In the genomic region with DNA sequence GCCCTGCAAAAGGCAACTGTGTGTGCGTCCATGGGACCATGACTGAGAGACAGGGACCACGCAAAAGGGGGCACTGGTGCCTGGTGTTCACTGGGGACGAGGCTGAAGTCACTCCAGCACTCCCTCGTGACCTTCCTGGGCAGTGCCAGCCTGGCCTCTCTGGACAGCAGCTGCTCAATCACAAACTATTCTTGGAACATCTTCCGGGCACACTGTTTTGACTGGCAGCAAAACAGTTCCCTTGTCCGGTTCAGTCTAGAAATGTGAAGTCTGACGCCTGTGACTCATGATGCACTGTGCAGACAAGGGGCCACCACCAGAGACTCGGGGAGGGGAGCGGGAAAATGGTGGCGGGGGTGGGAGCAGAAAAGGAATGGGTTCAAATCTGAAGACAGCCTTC, we compare ENCODE assay signal across 1 cellular context.
TF ChIP-seq lines count a peak whose summit lies in the region.

No MANE protein-coding gene starts in this region.

TF ChIP-seq in H1, 55 proteins besides CTCF, POLR2A, EP300 and RAD21:
- no peak for TF ChIP-seq CBX8 (IDR thresholded peaks at IDR 0.05; ENCODE audit: borderline replicate concordance, low read depth, low read length)
